18 cellular contexts compared by ENCODE assay signal in the genomic region with DNA sequence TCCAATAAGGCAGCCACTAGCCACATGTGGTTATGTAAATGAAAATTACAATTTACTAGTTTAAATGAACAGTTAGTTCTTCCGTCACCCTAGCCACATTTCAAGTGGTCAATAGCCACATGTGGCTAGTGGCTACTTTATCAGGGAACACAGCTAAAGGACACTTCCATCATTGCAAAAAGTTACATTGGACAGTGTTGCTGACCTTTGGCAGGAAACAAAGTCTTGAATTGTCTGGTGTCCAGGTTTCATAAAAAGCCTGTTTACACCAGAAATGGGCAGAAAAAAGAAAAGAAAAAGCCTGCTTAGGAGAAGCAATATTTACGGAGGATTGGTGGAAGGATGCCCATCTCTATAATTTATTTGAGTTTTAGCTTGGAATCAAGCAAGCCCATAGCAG. TPM values are rescaled to one million over a fixed set of nuclear protein-coding genes. Genes with fewer than 3 reads are reported as not detected.
DNase-seq lines count a peak whose midpoint lies in the region; ATAC-seq, FAIRE-seq and TF ChIP-seq lines count a peak whose summit lies in the region.
"Had no signal": no experiment of that assay in that cellular context is flagged by ENCODE, and none has a peak within 500 bp of the region (broad histone marks: within the 10 kb centered on the region; RNA-seq: fewer than 3 reads in every experiment).

No MANE protein-coding gene starts in this region.

- ATAC-seq in K562 (no peak), HepG2 (no peak), sciatic nerve (peak; percentile 46)
- ATAC-seq: GM12878 had no signal

- H3K9me1 ChIP-seq in K562 (ENCODE audit: control insufficient read depth, insufficient read depth, low read length): no peaks in the 10 kb centered on the region

- H3K27me3 ChIP-seq in K562 (ENCODE audit: control insufficient read depth in 2 of 2, insufficient read depth in 2 of 2, low read length in 2 of 2) (peaks cover 2 to 18% of the 10 kb centered on the region in 2 experiments; a peak in 2 of 5 replicates), HepG2 (ENCODE audit: control insufficient read depth in 1 of 2, insufficient read depth in 2 of 2, low read length in 2 of 2) (no peaks in the 10 kb centered on the region; a peak in 2 of 5 replicates)
- H3K27me3 ChIP-seq: BLaER1 had no signal

- no peaks in the 10 kb centered on the region for H3K9me3 ChIP-seq in K562 (replicated peaks; ENCODE audit: control insufficient read depth, insufficient read depth, low read depth, low read length)
- H3K9me3 ChIP-seq in HepG2 (ENCODE audit: low read length): no peaks in the 10 kb centered on the region
- H3K9me3 ChIP-seq: BLaER1 had no signal

- TF ChIP-seq POLR2A in K562 (conservative IDR thresholded peaks at IDR 0.05) (no peak), HepG2 (IDR thresholded peaks at IDR 0.05; ENCODE audit: insufficient read depth in 1 of 2, low read depth in 2 of 2, low read length in 2 of 2) (no peak)

- H3K79me2 ChIP-seq in K562 (ENCODE audit: control insufficient read depth, insufficient read depth, low read length) (no peaks in the 10 kb centered on the region), HepG2 (ENCODE audit: insufficient read depth, low read length) (no peaks in the 10 kb centered on the region)

- H3K4me3 ChIP-seq in K562: no peak overlapping the region
- no peak overlapping the region for H3K4me3 ChIP-seq in HepG2 (replicated peaks in 1 of 3; ENCODE audit: insufficient read depth in 1 of 3, low read depth in 2 of 3, low read length in 3 of 3)
- H3K4me3 ChIP-seq: BLaER1, GM12878, GM23248 had no signal

- DNase-seq in K562 (ENCODE audit: extremely low read depth in 1 of 4, low spot score in 3 of 4): no peak
- no peak for DNase-seq in HepG2 (ENCODE audit: low spot score)
- no peak for DNase-seq in sciatic nerve (ENCODE audit: low spot score)
- DNase-seq in D341Med (ENCODE audit: low spot score): no peak
- no peak for DNase-seq in NCI-H2107 treated with DMSO at 0.1 percent for 48 hours (lab: John Stamatoyannopoulos, UW; ENCODE audit: unreplicated experiment)
- no peak for DNase-seq in H4 (ENCODE audit: low spot score)
- no peak for DNase-seq in NCI-H82 (lab: John Stamatoyannopoulos, UW)
- DNase-seq: 8988T; CD4-positive, alpha-beta memory T cell; DMS79 treated with DMSO at 0.1 percent for 48 hours; GF-D8; GM23248; HCEC 1CT had no signal

- no peaks in the 10 kb centered on the region for H4K20me1 ChIP-seq in K562 (replicated peaks; ENCODE audit: control insufficient read depth, insufficient read depth, low read length)
- no peaks in the 10 kb centered on the region for H4K20me1 ChIP-seq in HepG2 (ENCODE audit: insufficient read depth, low read length)
- H4K20me1 ChIP-seq: BLaER1 had no signal

- CTCF ChIA-PET in K562 (lab: Yijun Ruan, JAX; ENCODE audit: low intra/inter-chr PET ratio) (no interaction called here), HepG2 (lab: Yijun Ruan, JAX; ENCODE audit: low intra/inter-chr PET ratio, low total read pairs) (no interaction called here)

- TF ChIP-seq RAD21 in K562 (CRISPR knock-in tag; conservative IDR thresholded peaks at IDR 0.05 in 1 of 2, IDR thresholded peaks at IDR 0.05 in 1 of 2) (no peak), HepG2 (CRISPR knock-in tag; IDR thresholded peaks at IDR 0.05) (no peak)

- WGBS in K562 (ENCODE audit: insufficient coverage, low coverage, missing lambda C conversion rate): 46% methylated on average over 2 of the region's 2 CpGs
- WGBS in HepG2 (ENCODE audit: low lambda C conversion rate): 28% methylated on average over 2 of the region's 2 CpGs

- FAIRE-seq in K562 (lab: Jason Lieb, UNC) (no peak), HepG2 (lab: Jason Lieb, UNC) (no peak)
- FAIRE-seq: GM12878, GM19239, H54, HTR-8/SVneo had no signal

- H2AFZ ChIP-seq in K562 (ENCODE audit: low read depth, low read length): no peak overlapping the region
- H2AFZ ChIP-seq in HepG2 (ENCODE audit: low read length): no peak overlapping the region
- H2AFZ ChIP-seq: GM23248 had no signal

- no peak for TF ChIP-seq EP300 in K562 (IDR thresholded peaks at IDR 0.05; ENCODE audit: low read length)
- TF ChIP-seq EP300 in HepG2 (IDR thresholded peaks at IDR 0.05; ENCODE audit: low read depth in 2 of 2, low read length in 2 of 2): no peak
- no peak for TF ChIP-seq EP300 in HepG2 (CRISPR knock-in tag; IDR thresholded peaks at IDR 0.05; ENCODE audit: borderline replicate concordance)

- H3K27ac ChIP-seq in K562 (ENCODE audit: extremely low read depth, low read depth, low read length): no peak overlapping the region
- no peak overlapping the region for H3K27ac ChIP-seq in HepG2 (ENCODE audit: extremely low read length, insufficient read depth, low read length)
- H3K27ac ChIP-seq: BLaER1, GM23248 had no signal

- H3K36me3 ChIP-seq in K562 (ENCODE audit: control insufficient read depth, insufficient read depth, low read length) (no peaks in the 10 kb centered on the region), HepG2 (replicated peaks in 1 of 2; ENCODE audit: control insufficient read depth in 1 of 2, insufficient read depth in 2 of 2, low read length in 2 of 2) (no peaks in the 10 kb centered on the region)
- H3K36me3 ChIP-seq: BLaER1 had no signal

- in situ Hi-C loops in K562 (cut with MboI): no loop called here
- in situ Hi-C loops in HepG2 (cut with HindIII; ENCODE audit: extremely low pct_ligation_motif_present, low pct_unique_long_range_greater_than_20kb): no loop called here

- H3K4me2 ChIP-seq in K562 (ENCODE audit: insufficient read depth, low read length) (no peak overlapping the region), HepG2 (ENCODE audit: low read depth, low read length) (no peak overlapping the region)
- H3K4me2 ChIP-seq: BLaER1 had no signal

- H3K4me1 ChIP-seq in K562 (replicated peaks in 1 of 2; ENCODE audit: control insufficient read depth in 2 of 2, insufficient read depth in 2 of 2, low read length in 2 of 2): peaks cover 5 to 8% of the 10 kb centered on the region in 2 experiments; a peak in 4 of 5 replicates
- H3K4me1 ChIP-seq in HepG2 (ENCODE audit: insufficient read depth, low read length): peaks cover 45% of the 10 kb centered on the region
- H3K4me1 ChIP-seq: BLaER1 had no signal

- BruUV-seq in K562 (replicated peaks; lab: Mats Ljungman, UMichigan) (no TSS peak), HepG2 (replicated peaks; lab: Mats Ljungman, UMichigan) (no TSS peak)

- no peak for TF ChIP-seq CTCF in K562 (IDR thresholded peaks at IDR 0.05 in 2 of 3, conservative IDR thresholded peaks at IDR 0.05 in 1 of 3; ENCODE audit: insufficient read depth in 2 of 3, low read depth in 1 of 3, low read length in 3 of 3)
- TF ChIP-seq CTCF in HepG2 (CRISPR knock-in tag; IDR thresholded peaks at IDR 0.05): no peak

- intact Hi-C loops in K562 (cut with micrococcal nuclease): no loop called here
- intact Hi-C loops in HepG2 (cut with micrococcal nuclease; ENCODE audit: unreplicated experiment): no loop called here
- intact Hi-C loops in sciatic nerve (cut with DNase I): no loop called here

- POLR2A ChIA-PET in K562 (lab: Yijun Ruan, JAX): no interaction called here
- POLR2A ChIA-PET in HepG2 (lab: Yijun Ruan, JAX): interaction anchor here (0.6 to 3.0 kb wide), 2 partner anchors 63 to 177 kb away, joined by 3 to 17 read pairs; partner anchors contain the start of gene CDKN2AIP

- H3K9ac ChIP-seq in K562 (ENCODE audit: insufficient read depth in 1 of 2, low read depth in 2 of 2, low read length in 2 of 2) (no peak overlapping the region), HepG2 (ENCODE audit: insufficient read depth, low read depth, low read length) (no peak overlapping the region)
- H3K9ac ChIP-seq: BLaER1, GM23248 had no signal

RNA-seq across cellular contexts. Expression of gene RWDD4, which starts 38.6 kb away (rescaled TPM):
- total RNA-seq in K562 (2011; cell fraction: chromatin; rRNA removed; ENCODE audit: low replicate concordance): 5.8 and 14.6 TPM in 2 replicates
- total RNA-seq in K562 (2011; cell fraction: nucleolus; rRNA removed): 7.0 and 7.3 TPM in 2 replicates
- total RNA-seq in K562 (2011; cell fraction: nucleoplasm; rRNA removed): 9.4 and 11.3 TPM in 2 replicates
- 23.3 and 31.4 TPM in 2 replicates for total RNA-seq in K562 (2014; rRNA removed)
- 28.2 and 30.4 TPM in 2 replicates for total RNA-seq in K562 (2014; rRNA removed; fragmentation: Illumina TruSeq; extraction: Trizol)
- 27.0 and 32.5 TPM in 2 replicates for total RNA-seq in K562 (2015; rRNA removed; fragmentation: Illumina TruSeq; extraction: Trizol)
- total RNA-seq in K562 (2021): 24.2 and 26.0 TPM in 2 replicates
- 19.3 and 23.0 TPM in 2 replicates for polyA plus RNA-seq in K562 (2011; rRNA removed)
- 5.3 and 6.2 TPM in 2 replicates for polyA plus RNA-seq in K562 (2011; cell fraction: cytosol; rRNA removed)
- 6.1 and 6.2 TPM in 2 replicates for polyA plus RNA-seq in K562 (2011; cell fraction: nucleus; rRNA removed)
- 15.1 and 17.8 TPM in 2 replicates for polyA plus RNA-seq in K562 (2012)
- 23.8 and 29.4 TPM in 2 replicates for polyA plus RNA-seq in K562 (2014; fragmentation: Illumina TruSeq; extraction: Trizol)
- polyA plus RNA-seq in K562 (2014; fragmentation: Nextera tagmentation; extraction: Ambion mirVana): 10 to 100 TPM in 1 of 2 experiments, 1 to 10 TPM in 1; 8.4 to 11.7 TPM
- polyA plus RNA-seq in K562 (2014; rRNA removed): 24.2 and 27.8 TPM in 2 replicates
- 9.3 and 10.0 TPM in 2 replicates for polyA minus RNA-seq in K562 (2011; rRNA and poly(A)+ RNA removed)
- polyA minus RNA-seq in K562 (2011; cell fraction: cytosol; rRNA and poly(A)+ RNA removed): 5.5 and 7.9 TPM in 2 replicates
- 7.4 and 8.2 TPM in 2 replicates for polyA minus RNA-seq in K562 (2011; cell fraction: nucleus; rRNA and poly(A)+ RNA removed)
- 25.4 and 28.9 TPM in 2 replicates for total RNA-seq in HepG2 (2016; rRNA removed; fragmentation: Illumina TruSeq; extraction: Trizol)
- 30.6 and 35.1 TPM in 2 replicates for total RNA-seq in HepG2 (2016; cell fraction: cytosol; rRNA removed; fragmentation: Illumina TruSeq; extraction: Trizol; ENCODE audit: low read depth)
- total RNA-seq in HepG2 (2016; cell fraction: insoluble cytoplasmic fraction; rRNA removed; fragmentation: Illumina TruSeq; extraction: Trizol): 24.2 and 28.6 TPM in 2 replicates
- total RNA-seq in HepG2 (2016; cell fraction: membrane; rRNA removed; fragmentation: Illumina TruSeq; extraction: Trizol): 43.1 and 46.1 TPM in 2 replicates
- 11.4 and 15.6 TPM in 2 replicates for total RNA-seq in HepG2 (2016; cell fraction: nucleus; rRNA removed; fragmentation: Illumina TruSeq; extraction: Trizol)
- 6.8 and 10.2 TPM in 2 replicates for polyA plus RNA-seq in HepG2 (2011; rRNA removed)
- polyA plus RNA-seq in HepG2 (2011; cell fraction: cytosol; rRNA removed): 4.2 and 5.7 TPM in 2 replicates
- polyA plus RNA-seq in HepG2 (2011; cell fraction: nucleus; rRNA removed): 2.7 and 2.9 TPM in 2 replicates
- polyA plus RNA-seq in HepG2 (2012): 10.8 and 11.6 TPM in 2 replicates
- polyA plus RNA-seq in HepG2 (2016; cell fraction: cytosol; fragmentation: Illumina TruSeq; extraction: Trizol; ENCODE audit: low read depth): 53.3 and 61.6 TPM in 2 replicates
- 34.9 and 38.2 TPM in 2 replicates for polyA plus RNA-seq in HepG2 (2016; cell fraction: insoluble cytoplasmic fraction; fragmentation: Illumina TruSeq; extraction: Trizol; ENCODE audit: low read depth)
- 47.9 and 57.2 TPM in 2 replicates for polyA plus RNA-seq in HepG2 (2016; cell fraction: membrane; fragmentation: Illumina TruSeq; extraction: Trizol; ENCODE audit: low read depth)
- 22.5 and 24.5 TPM in 2 replicates for polyA plus RNA-seq in HepG2 (2016; cell fraction: nucleus; fragmentation: Illumina TruSeq; extraction: Trizol; ENCODE audit: insufficient read depth, low read depth)
- 1.4 and 3.0 TPM in 2 replicates for polyA minus RNA-seq in HepG2 (2011; rRNA and poly(A)+ RNA removed; ENCODE audit: low replicate concordance)
- 3.8 and 5.0 TPM in 2 replicates for polyA minus RNA-seq in HepG2 (2011; cell fraction: cytosol; rRNA and poly(A)+ RNA removed)
- 7.5 and 12.9 TPM in 2 replicates for polyA minus RNA-seq in HepG2 (2011; cell fraction: nucleus; rRNA and poly(A)+ RNA removed)
- total RNA-seq in sciatic nerve: 16.0 TPM
- 21.4 and 32.3 TPM in 2 replicates for total RNA-seq in H4 (2014; rRNA removed; shearing (Covaris generic))

RNA-seq across cellular contexts. Expression of gene TRAPPC11, which starts 38.7 kb away (rescaled TPM):
- total RNA-seq in K562 (2011; cell fraction: chromatin; rRNA removed; ENCODE audit: low replicate concordance): 57.2 and 107 TPM in 2 replicates
- 14.2 and 17.8 TPM in 2 replicates for total RNA-seq in K562 (2011; cell fraction: nucleolus; rRNA removed)
- total RNA-seq in K562 (2011; cell fraction: nucleoplasm; rRNA removed): 38.7 and 42.7 TPM in 2 replicates
- total RNA-seq in K562 (2014; rRNA removed): 24.7 and 31.8 TPM in 2 replicates
- 31.8 and 34.9 TPM in 2 replicates for total RNA-seq in K562 (2014; rRNA removed; fragmentation: Illumina TruSeq; extraction: Trizol)
- 26.9 and 30.6 TPM in 2 replicates for total RNA-seq in K562 (2015; rRNA removed; fragmentation: Illumina TruSeq; extraction: Trizol)
- total RNA-seq in K562 (2021): 26.5 and 28.7 TPM in 2 replicates
- polyA plus RNA-seq in K562 (2011; rRNA removed): 48.2 and 49.0 TPM in 2 replicates
- 13.4 and 25.4 TPM in 2 replicates for polyA plus RNA-seq in K562 (2011; cell fraction: cytosol; rRNA removed)
- 27.4 and 42.9 TPM in 2 replicates for polyA plus RNA-seq in K562 (2011; cell fraction: nucleus; rRNA removed)
- polyA plus RNA-seq in K562 (2012): 15.8 and 22.6 TPM in 2 replicates
- polyA plus RNA-seq in K562 (2014; fragmentation: Illumina TruSeq; extraction: Trizol): 32.6 and 46.3 TPM in 2 replicates
- 10 to 100 TPM; 11.6 to 12.0 TPM for polyA plus RNA-seq in K562 (2014; fragmentation: Nextera tagmentation; extraction: Ambion mirVana)
- polyA plus RNA-seq in K562 (2014; rRNA removed): 23.6 and 24.3 TPM in 2 replicates
- polyA minus RNA-seq in K562 (2011; rRNA and poly(A)+ RNA removed): 76.8 and 101 TPM in 2 replicates
- polyA minus RNA-seq in K562 (2011; cell fraction: cytosol; rRNA and poly(A)+ RNA removed): 24.9 and 25.6 TPM in 2 replicates
- polyA minus RNA-seq in K562 (2011; cell fraction: nucleus; rRNA and poly(A)+ RNA removed): 20.9 and 43.7 TPM in 2 replicates
- 18.0 and 22.7 TPM in 2 replicates for total RNA-seq in HepG2 (2016; rRNA removed; fragmentation: Illumina TruSeq; extraction: Trizol)
- 3.8 and 6.1 TPM in 2 replicates for total RNA-seq in HepG2 (2016; cell fraction: cytosol; rRNA removed; fragmentation: Illumina TruSeq; extraction: Trizol; ENCODE audit: low read depth)
- total RNA-seq in HepG2 (2016; cell fraction: insoluble cytoplasmic fraction; rRNA removed; fragmentation: Illumina TruSeq; extraction: Trizol): 17.6 and 29.0 TPM in 2 replicates
- total RNA-seq in HepG2 (2016; cell fraction: membrane; rRNA removed; fragmentation: Illumina TruSeq; extraction: Trizol): 7.8 and 10.7 TPM in 2 replicates
- 19.8 and 22.3 TPM in 2 replicates for total RNA-seq in HepG2 (2016; cell fraction: nucleus; rRNA removed; fragmentation: Illumina TruSeq; extraction: Trizol)
- polyA plus RNA-seq in HepG2 (2011; rRNA removed): 17.3 and 23.2 TPM in 2 replicates
- 11.2 and 15.3 TPM in 2 replicates for polyA plus RNA-seq in HepG2 (2011; cell fraction: cytosol; rRNA removed)
- 17.7 and 20.7 TPM in 2 replicates for polyA plus RNA-seq in HepG2 (2011; cell fraction: nucleus; rRNA removed)
- polyA plus RNA-seq in HepG2 (2012): 12.2 and 12.9 TPM in 2 replicates
- polyA plus RNA-seq in HepG2 (2016; cell fraction: cytosol; fragmentation: Illumina TruSeq; extraction: Trizol; ENCODE audit: low read depth): 0.76 and 0.78 TPM in 2 replicates
- 15.3 and 17.2 TPM in 2 replicates for polyA plus RNA-seq in HepG2 (2016; cell fraction: insoluble cytoplasmic fraction; fragmentation: Illumina TruSeq; extraction: Trizol; ENCODE audit: low read depth)
- 3.5 and 3.6 TPM in 2 replicates for polyA plus RNA-seq in HepG2 (2016; cell fraction: membrane; fragmentation: Illumina TruSeq; extraction: Trizol; ENCODE audit: low read depth)
- polyA plus RNA-seq in HepG2 (2016; cell fraction: nucleus; fragmentation: Illumina TruSeq; extraction: Trizol; ENCODE audit: insufficient read depth, low read depth): 25.2 and 28.1 TPM in 2 replicates
- polyA minus RNA-seq in HepG2 (2011; rRNA and poly(A)+ RNA removed; ENCODE audit: low replicate concordance): 17.0 and 20.3 TPM in 2 replicates
- 15.1 and 17.7 TPM in 2 replicates for polyA minus RNA-seq in HepG2 (2011; cell fraction: cytosol; rRNA and poly(A)+ RNA removed)
- 33.0 and 47.9 TPM in 2 replicates for polyA minus RNA-seq in HepG2 (2011; cell fraction: nucleus; rRNA and poly(A)+ RNA removed)
- 41.8 TPM for total RNA-seq in sciatic nerve
- total RNA-seq in H4 (2014; rRNA removed; shearing (Covaris generic)): 21.3 and 48.7 TPM in 2 replicates

Comparison
In these comparisons a context has a peak if more than half of its experiments do, and no peak if none do; other contexts are left out.
1. Of the 241 proteins assayed by ChIP-seq in both HepG2 and K562: peak only in HepG2: BCL6; only in K562: none; in both: none; in neither: 239; mixed calls (peak in some experiments, not most) for 1.